ENCODE assay signal across 8 cellular contexts in genomic region chr17:63621684-63622570, GRCh38. TPM values are rescaled to one million over a fixed set of nuclear protein-coding genes. Genes with fewer than 3 reads are reported as not detected.
DNase-seq lines count a peak whose midpoint lies in the region; ATAC-seq and TF ChIP-seq lines count a peak whose summit lies in the region.

Gene MAP3K3, plus strand, starts transcription at chr17:63622417. Its CDS starts 343 bp downstream, at chr17:63622760.

- intact Hi-C loops in natural killer cell (cut with micrococcal nuclease) = loop anchor here (2.0 to 5.0 kb wide), 4 partner anchors 70 to 221 kb away; partner anchors contain the start of genes CCDC47, DCAF7, DDX42 and SMARCD2

- H3K4me1 ChIP-seq in ES-I3 (ENCODE audit: insufficient read depth, low read length) = peaks cover 11% of the 10 kb centered on the region

- peak within 1 kb of the TSS; percentile 81 for H3K9ac ChIP-seq in ES-I3 (ENCODE audit: low read depth, low read length)

- no peak for TF ChIP-seq CTCF in natural killer cell (IDR thresholded peaks at IDR 0.05)

- H3K36me3 ChIP-seq in ES-I3 (ENCODE audit: insufficient read depth, low read length) (no peaks in the 10 kb centered on the region), H7 (replicated peaks; ENCODE audit: control insufficient read depth, insufficient read depth, low read length) (no peaks in the 10 kb centered on the region)

- H3K36me3 Mint-ChIP-seq in natural killer cell = no peaks in the 10 kb centered on the region

- H3K27ac Mint-ChIP-seq in natural killer cell = peak within 1 kb of the TSS; percentile 83 to 91

- H3K27me3 ChIP-seq in H7 (ENCODE audit: control insufficient read depth, insufficient read depth, low read length) = no peaks in the 10 kb centered on the region

- H3K9me3 ChIP-seq in ES-I3 (ENCODE audit: control insufficient read depth, insufficient read depth, low read length) = no peaks in the 10 kb centered on the region

- H3K27me3 Mint-ChIP-seq in natural killer cell (ENCODE audit: low read depth in 2 of 2) = no peaks in the 10 kb centered on the region

- H3K4me3 ChIP-seq in H7 (ENCODE audit: insufficient read depth, low read depth, low read length) = peak within 1 kb of the TSS; percentile 82

- H3K9me3 Mint-ChIP-seq in natural killer cell = no peaks in the 10 kb centered on the region

- peaks cover 36 to 43% of the 10 kb centered on the region in 2 donors for H3K4me1 Mint-ChIP-seq in natural killer cell

- H3K4me3 Mint-ChIP-seq in natural killer cell = peak within 1 kb of the TSS; percentile 99

- ATAC-seq in natural killer cell = peak; percentile 88 to 97 (median 88)

- peak; percentile 99 for DNase-seq in H7
- DNase-seq in M059J (ENCODE audit: low read depth) = peak; percentile 100
- DNase-seq in SHP77 (lab: John Stamatoyannopoulos, UW) = peak; percentile 99 to 100
- DNase-seq in activated effector memory CD4-positive, alpha-beta T cell treated with Interleukin-2 at 50 U/mL for 16 hours = peak; percentile 96
- peak; percentile 100 for DNase-seq in fibroblast of peridontal ligament (ENCODE audit: extremely low read depth)
- DNase-seq in natural killer cell = peak; percentile 92
- peak; percentile 98 for DNase-seq in stimulated activated naive CD4-positive, alpha-beta T cell treated with Interleukin-2 at 50 U/mL for 16 hours (lab: John Stamatoyannopoulos, UW)

RNA-seq across cellular contexts. Expression of gene MAP3K3, which starts in this region (rescaled TPM):
- 37.6 and 38.2 TPM in 2 replicates for total RNA-seq in H7 (2014; rRNA removed; shearing (Covaris generic))
- total RNA-seq in M059J (2014; rRNA removed; shearing (Covaris generic)) = 15.8 and 24.0 TPM in 2 replicates
- total RNA-seq in natural killer cell = 10 to 100 TPM; 82.0 to 89.2 (median 88.5) TPM

Comparison
In these comparisons a context has a peak if more than half of its experiments do, and no peak if none do; other contexts are left out.
1. Peak in every context shown above with its lines: DNase-seq, ATAC-seq and H3K4me3 ChIP-seq.